ENCODE assay signal across 1 cellular context in the genomic region with DNA sequence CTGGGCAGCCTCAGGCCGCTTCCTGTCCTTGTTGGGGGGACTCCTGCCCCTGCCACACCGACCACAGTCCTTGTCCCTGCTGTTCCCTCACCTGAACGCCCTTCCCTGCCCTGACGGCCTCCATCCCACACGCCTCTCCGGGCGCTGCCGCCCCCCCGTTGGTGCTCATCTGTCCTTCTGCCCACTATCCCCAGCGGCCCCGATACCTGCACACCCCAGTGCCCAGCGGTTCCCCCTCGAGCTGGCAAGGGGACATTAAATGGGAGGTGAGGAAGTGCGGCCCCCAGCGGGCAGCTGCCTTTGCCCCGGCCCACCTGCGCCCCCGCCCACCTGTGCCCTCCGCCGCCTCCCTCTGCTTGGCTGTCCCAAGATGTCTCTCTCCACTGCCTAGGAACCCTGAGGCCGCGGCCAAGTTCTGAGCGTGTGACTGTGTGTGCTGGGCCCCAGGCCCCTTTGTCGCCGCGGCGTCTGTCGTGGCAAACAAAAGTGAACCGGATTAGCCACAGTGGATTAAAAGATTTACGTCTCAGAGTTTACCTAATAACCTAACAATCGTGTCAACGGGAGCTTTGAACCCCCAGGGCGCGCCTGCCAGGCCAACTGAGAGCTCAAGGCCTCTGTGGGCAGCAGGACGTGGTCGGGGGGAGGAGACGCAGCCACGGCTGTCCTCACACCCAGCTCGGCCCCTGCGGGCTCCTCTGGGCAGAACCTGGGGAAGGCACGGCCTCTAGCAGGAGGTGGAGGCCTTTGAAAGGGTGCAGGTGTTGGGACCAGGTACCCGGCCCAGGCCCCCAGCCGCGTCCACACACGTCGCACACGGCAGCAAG.
A peak's percentile ranks its signal among the peaks of the same experiment; 100 is the strongest.
TF ChIP-seq lines count a peak whose summit lies in the region.

No MANE protein-coding gene starts in this region.

TF ChIP-seq in HepG2, 621 proteins besides CTCF, POLR2A, EP300 and RAD21 (continued from another document and continues in another):
- TF ChIP-seq, protein P1, sequence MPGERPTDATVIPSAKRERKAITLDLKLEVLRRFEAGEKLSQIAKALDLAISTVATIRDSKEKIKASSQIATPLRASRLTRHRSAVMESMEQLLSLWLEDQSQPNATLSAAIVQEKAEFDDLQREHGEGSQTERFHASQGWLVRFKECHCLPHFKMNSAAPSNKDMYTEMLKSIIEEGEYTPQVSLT (CRISPR knock-in tag; IDR thresholded peaks at IDR 0.05; ENCODE audit: borderline replicate concordance, low read depth): no peak
- TF ChIP-seq, protein P2, sequence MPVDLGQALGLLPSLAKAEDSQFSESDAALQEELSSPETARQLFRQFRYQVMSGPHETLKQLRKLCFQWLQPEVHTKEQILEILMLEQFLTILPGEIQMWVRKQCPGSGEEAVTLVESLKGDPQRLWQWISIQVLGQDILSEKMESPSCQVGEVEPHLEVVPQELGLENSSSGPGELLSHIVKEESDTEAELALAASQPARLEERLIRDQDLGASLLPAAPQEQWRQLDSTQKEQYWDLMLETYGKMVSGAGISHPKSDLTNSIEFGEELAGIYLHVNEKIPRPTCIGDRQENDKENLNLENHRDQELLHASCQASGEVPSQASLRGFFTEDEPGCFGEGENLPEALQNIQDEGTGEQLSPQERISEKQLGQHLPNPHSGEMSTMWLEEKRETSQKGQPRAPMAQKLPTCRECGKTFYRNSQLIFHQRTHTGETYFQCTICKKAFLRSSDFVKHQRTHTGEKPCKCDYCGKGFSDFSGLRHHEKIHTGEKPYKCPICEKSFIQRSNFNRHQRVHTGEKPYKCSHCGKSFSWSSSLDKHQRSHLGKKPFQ (CRISPR knock-in tag; IDR thresholded peaks at IDR 0.05; ENCODE audit: insufficient replicate concordance): peak; percentile 34
- TF ChIP-seq, protein P3, sequence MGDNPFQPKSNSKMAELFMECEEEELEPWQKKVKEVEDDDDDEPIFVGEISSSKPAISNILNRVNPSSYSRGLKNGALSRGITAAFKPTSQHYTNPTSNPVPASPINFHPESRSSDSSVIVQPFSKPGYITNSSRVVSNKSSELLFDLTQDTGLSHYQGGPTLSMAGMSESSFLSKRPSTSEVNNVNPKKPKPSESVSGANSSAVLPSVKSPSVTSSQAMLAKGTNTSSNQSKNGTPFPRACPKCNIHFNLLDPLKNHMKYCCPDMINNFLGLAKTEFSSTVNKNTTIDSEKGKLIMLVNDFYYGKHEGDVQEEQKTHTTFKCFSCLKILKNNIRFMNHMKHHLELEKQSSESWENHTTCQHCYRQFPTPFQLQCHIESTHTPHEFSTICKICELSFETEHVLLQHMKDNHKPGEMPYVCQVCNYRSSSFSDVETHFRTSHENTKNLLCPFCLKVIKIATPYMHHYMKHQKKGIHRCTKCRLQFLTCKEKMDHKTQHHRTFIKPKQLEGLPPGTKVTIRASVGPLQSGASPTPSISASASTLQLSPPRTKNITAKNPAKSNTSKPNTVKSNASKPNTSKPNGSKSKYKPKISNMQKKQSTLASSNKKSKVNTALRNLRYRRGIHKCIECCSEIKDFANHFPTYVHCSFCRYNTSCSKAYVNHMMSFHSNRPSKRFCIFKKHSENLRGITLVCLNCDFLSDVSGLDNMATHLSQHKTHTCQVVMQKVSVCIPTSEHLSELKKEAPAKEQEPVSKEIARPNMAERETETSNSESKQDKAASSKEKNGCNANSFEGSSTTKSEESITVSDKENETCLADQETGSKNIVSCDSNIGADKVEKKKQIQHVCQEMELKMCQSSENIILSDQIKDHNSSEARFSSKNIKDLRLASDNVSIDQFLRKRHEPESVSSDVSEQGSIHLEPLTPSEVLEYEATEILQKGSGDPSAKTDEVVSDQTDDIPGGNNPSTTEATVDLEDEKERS (CRISPR knock-in tag; IDR thresholded peaks at IDR 0.05): no peak
- TF ChIP-seq ZFY (CRISPR knock-in tag; IDR thresholded peaks at IDR 0.05) (peak; percentile 58), ZBTB33 (CRISPR knock-in tag; IDR thresholded peaks at IDR 0.05) (no peak; the same call in 1 of the 2 replicates), AGO1 (IDR thresholded peaks at IDR 0.05; ENCODE audit: low read depth, low read length, poor library complexity, severe bottlenecking) (no peak), ZNF138 (CRISPR knock-in tag; IDR thresholded peaks at IDR 0.05; ENCODE audit: low read depth) (no peak), ZC3H13 (CRISPR knock-in tag; IDR thresholded peaks at IDR 0.05) (no peak), ZNF317 (CRISPR knock-in tag; IDR thresholded peaks at IDR 0.05) (no peak), CBX2 (IDR thresholded peaks at IDR 0.05; ENCODE audit: low read depth, low read length) (no peak), CBX2 (CRISPR knock-in tag; IDR thresholded peaks at IDR 0.05; ENCODE audit: low read depth) (no peak), MXD3 (CRISPR knock-in tag; IDR thresholded peaks at IDR 0.05) (no peak; the same call in 1 of the 2 replicates), PAWR (CRISPR knock-in tag; IDR thresholded peaks at IDR 0.05; ENCODE audit: borderline replicate concordance) (no peak), POLR2G (IDR thresholded peaks at IDR 0.05; ENCODE audit: low read depth, low read length) (no peak), ZFP36 (IDR thresholded peaks at IDR 0.05; ENCODE audit: borderline replicate concordance, low read depth, low read length, partially characterized antibody) (no peak), PAXIP1 (CRISPR knock-in tag; conservative IDR thresholded peaks at IDR 0.05) (peak; percentile 80), ZBTB20 (CRISPR knock-in tag; IDR thresholded peaks at IDR 0.05; ENCODE audit: borderline replicate concordance, low read depth) (peak; percentile 57; the same call in 1 of the 2 replicates), HDAC1 (CRISPR knock-in tag; IDR thresholded peaks at IDR 0.05) (peak; percentile 78), NR2F2 (IDR thresholded peaks at IDR 0.05; ENCODE audit: borderline replicate concordance, low read depth) (no peak), ZSCAN22 (CRISPR knock-in tag; IDR thresholded peaks at IDR 0.05) (no peak), ZNF446 (CRISPR knock-in tag; IDR thresholded peaks at IDR 0.05) (peak; percentile 76; the same call in 1 of the 2 replicates), KAT8 (CRISPR knock-in tag; IDR thresholded peaks at IDR 0.05) (no peak), ZNF496 (CRISPR knock-in tag; IDR thresholded peaks at IDR 0.05; ENCODE audit: insufficient replicate concordance) (no peak), IKZF5 (CRISPR knock-in tag; IDR thresholded peaks at IDR 0.05) (0 out of 2 replicates have a peak, but pooled peaks have one; percentile 19), HNF1B (CRISPR knock-in tag; IDR thresholded peaks at IDR 0.05) (peak; percentile 71; the same call in 1 of the 2 replicates), ZNF577 (CRISPR knock-in tag; IDR thresholded peaks at IDR 0.05; ENCODE audit: borderline replicate concordance, low read depth) (no peak), ZNF367 (CRISPR knock-in tag; IDR thresholded peaks at IDR 0.05; ENCODE audit: borderline replicate concordance) (no peak), FIP1L1 (IDR thresholded peaks at IDR 0.05; ENCODE audit: borderline replicate concordance, insufficient read depth, low read depth, low read length) (no peak)
- TF ChIP-seq, protein P4, sequence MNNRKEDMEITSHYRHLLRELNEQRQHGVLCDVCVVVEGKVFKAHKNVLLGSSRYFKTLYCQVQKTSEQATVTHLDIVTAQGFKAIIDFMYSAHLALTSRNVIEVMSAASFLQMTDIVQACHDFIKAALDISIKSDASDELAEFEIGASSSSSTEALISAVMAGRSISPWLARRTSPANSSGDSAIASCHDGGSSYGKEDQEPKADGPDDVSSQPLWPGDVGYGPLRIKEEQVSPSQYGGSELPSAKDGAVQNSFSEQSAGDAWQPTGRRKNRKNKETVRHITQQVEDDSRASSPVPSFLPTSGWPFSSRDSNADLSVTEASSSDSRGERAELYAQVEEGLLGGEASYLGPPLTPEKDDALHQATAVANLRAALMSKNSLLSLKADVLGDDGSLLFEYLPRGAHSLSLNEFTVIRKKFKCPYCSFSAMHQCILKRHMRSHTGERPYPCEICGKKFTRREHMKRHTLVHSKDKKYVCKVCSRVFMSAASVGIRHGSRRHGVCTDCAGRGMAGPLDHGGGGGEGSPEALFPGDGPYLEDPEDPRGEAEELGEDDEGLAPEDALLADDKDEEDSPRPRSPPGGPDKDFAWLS (CRISPR knock-in tag; IDR thresholded peaks at IDR 0.05; ENCODE audit: borderline replicate concordance): no peak
- TF ChIP-seq, protein P5, sequence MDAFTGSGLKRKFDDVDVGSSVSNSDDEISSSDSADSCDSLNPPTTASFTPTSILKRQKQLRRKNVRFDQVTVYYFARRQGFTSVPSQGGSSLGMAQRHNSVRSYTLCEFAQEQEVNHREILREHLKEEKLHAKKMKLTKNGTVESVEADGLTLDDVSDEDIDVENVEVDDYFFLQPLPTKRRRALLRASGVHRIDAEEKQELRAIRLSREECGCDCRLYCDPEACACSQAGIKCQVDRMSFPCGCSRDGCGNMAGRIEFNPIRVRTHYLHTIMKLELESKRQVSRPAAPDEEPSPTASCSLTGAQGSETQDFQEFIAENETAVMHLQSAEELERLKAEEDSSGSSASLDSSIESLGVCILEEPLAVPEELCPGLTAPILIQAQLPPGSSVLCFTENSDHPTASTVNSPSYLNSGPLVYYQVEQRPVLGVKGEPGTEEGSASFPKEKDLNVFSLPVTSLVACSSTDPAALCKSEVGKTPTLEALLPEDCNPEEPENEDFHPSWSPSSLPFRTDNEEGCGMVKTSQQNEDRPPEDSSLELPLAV (CRISPR knock-in tag; conservative IDR thresholded peaks at IDR 0.05; ENCODE audit: low read depth): no peak
- TF ChIP-seq, protein P6, sequence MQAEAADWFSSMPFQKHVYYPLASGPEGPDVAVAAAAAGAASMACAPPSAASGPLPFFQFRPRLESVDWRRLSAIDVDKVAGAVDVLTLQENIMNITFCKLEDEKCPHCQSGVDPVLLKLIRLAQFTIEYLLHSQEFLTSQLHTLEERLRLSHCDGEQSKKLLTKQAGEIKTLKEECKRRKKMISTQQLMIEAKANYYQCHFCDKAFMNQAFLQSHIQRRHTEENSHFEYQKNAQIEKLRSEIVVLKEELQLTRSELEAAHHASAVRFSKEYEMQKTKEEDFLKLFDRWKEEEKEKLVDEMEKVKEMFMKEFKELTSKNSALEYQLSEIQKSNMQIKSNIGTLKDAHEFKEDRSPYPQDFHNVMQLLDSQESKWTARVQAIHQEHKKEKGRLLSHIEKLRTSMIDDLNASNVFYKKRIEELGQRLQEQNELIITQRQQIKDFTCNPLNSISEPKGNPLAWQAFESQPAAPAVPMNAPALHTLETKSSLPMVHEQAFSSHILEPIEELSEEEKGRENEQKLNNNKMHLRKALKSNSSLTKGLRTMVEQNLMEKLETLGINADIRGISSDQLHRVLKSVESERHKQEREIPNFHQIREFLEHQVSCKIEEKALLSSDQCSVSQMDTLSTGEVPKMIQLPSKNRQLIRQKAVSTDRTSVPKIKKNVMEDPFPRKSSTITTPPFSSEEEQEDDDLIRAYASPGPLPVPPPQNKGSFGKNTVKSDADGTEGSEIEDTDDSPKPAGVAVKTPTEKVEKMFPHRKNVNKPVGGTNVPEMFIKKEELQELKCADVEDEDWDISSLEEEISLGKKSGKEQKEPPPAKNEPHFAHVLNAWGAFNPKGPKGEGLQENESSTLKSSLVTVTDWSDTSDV (CRISPR knock-in tag; IDR thresholded peaks at IDR 0.05): no peak
